ENCODE assay signal across 28 cellular contexts in genomic region chr14:55417955-55418354, GRCh38. TPM values are rescaled to one million over a fixed set of nuclear protein-coding genes. Genes with fewer than 3 reads are reported as not detected.
"Had no signal": no experiment of that assay in that cellular context is flagged by ENCODE, and none has a peak within 500 bp of the region (broad histone marks: within the 10 kb centered on the region; RNA-seq: fewer than 3 reads in every experiment).

No MANE protein-coding gene starts in this region.

- H3K36me3 ChIP-seq: cardiac muscle cell had no signal

- H3K27me3 ChIP-seq: cardiac muscle cell had no signal

- H3K27ac ChIP-seq: cardiac muscle cell, VCaP had no signal

- FAIRE-seq: astrocyte, RCC 7860 had no signal

- DNase-seq: activated CD4-positive, alpha-beta memory T cell treated with anti-CD3 and anti-CD28 coated beads, Interleukin-2, amount 10 ng/mL, durations not matched to agents 7 days and 5 days; activated CD4-positive, alpha-beta T cell treated with anti-CD3 and anti-CD28 coated beads, Interleukin-2, amount 50 U/mL, for 1 hour; activated CD4-positive, CD25-positive, alpha-beta regulatory T cell; activated gamma-delta T cell; activated naive CD4-positive, alpha-beta T cell treated with anti-CD3 and anti-CD28 coated beads for 36 hours; activated T-cell treated with anti-CD3 and anti-CD28 coated beads for 4 hours; activated T-cell treated with anti-CD3 and anti-CD28 coated beads, Interleukin-2, amount 50 U/mL, for 48 hours; amygdala; cerebellar nuclear complex; Karpas-422; MM.1S; NCI-H1105 treated with DMSO at 0.1 percent for 48 hours; NCI-H1436 treated with DMSO at 0.1 percent for 48 hours; NCI-H187; NCI-H2081; NCI-H446; NCI-H524 treated with DMSO at 0.1 percent for 48 hours; NCI-H748 treated with DMSO at 0.1 percent for 48 hours; PC-3; SHP77 treated with DMSO at 0.1 percent for 48 hours had no signal

- H3K4me3 ChIP-seq: cardiac muscle cell had no signal

- ATAC-seq: activated T-helper 17 cell treated with anti-CD3 and anti-CD28 coated beads, Interleukin-2, amount 50 U/mL, for 72 hours; PC-3 had no signal

RNA-seq across cellular contexts. Expression of gene TBPL2, which starts 22.5 kb away (rescaled TPM):
- total RNA-seq: activated CD4-positive, alpha-beta memory T cell treated with anti-CD3 and anti-CD28 coated beads, Interleukin-2, amount 10 ng/mL, durations not matched to agents 7 days and 5 days; activated CD8-positive, alpha-beta memory T cell treated with anti-CD3 and anti-CD28 coated beads for 36 hours; activated naive CD4-positive, alpha-beta T cell treated with anti-CD3 and anti-CD28 coated beads for 36 hours; activated T-helper 17 cell treated with anti-CD3 and anti-CD28 coated beads, Interleukin-2, amount 50 U/mL, for 72 hours; astrocyte; cardiac muscle cell; PC-3; SK-MEL-5; T-helper 1 cell treated with Interleukin-12 subunit alpha and Interleukin-12 subunit beta and Interleukin-4 antibody, amounts not matched to agents 30 ng/mL and 1 ng/mL, for 36 hours had no signal
- polyA plus RNA-seq: cardiac muscle cell had no signal
